Comparison of ENCODE assay signal across 8 cellular contexts in genomic region chr18:58180738-58181353, GRCh38.
DNase-seq lines count a peak whose midpoint lies in the region; ATAC-seq and TF ChIP-seq lines count a peak whose summit lies in the region.

No MANE protein-coding gene starts in this region.

- no peaks in the 10 kb centered on the region for H3K36me3 Mint-ChIP-seq in activated CD8-positive, alpha-beta memory T cell treated with anti-CD3 and anti-CD28 coated beads, Interleukin-2, amount 10 ng/mL, durations not matched to agents 7 days and 5 days
- H3K36me3 Mint-ChIP-seq in osteocyte (ENCODE audit: unreplicated experiment): no peaks in the 10 kb centered on the region

- peak; percentile 59 for ATAC-seq in HCT116
- ATAC-seq in activated CD8-positive, alpha-beta memory T cell treated with anti-CD3 and anti-CD28 coated beads, Interleukin-2, amount 10 ng/mL, durations not matched to agents 7 days and 5 days: no peak

- H3K9me2 ChIP-seq in HCT116 (ENCODE audit: insufficient read depth): no peaks in the 10 kb centered on the region

- intact Hi-C loops in HCT116 (cut with micrococcal nuclease): loop anchor here (1.0 kb wide), 2 partner anchors 138 to 299 kb away; no protein-coding TSS in a partner anchor
- intact Hi-C loops in esophagus muscularis mucosa (cut with DNase I): loop anchor here (5.0 to 10.0 kb wide), 2 partner anchors 44 to 314 kb away; no protein-coding TSS in a partner anchor
- intact Hi-C loops in vagina (cut with DNase I): no loop called here

- no peaks in the 10 kb centered on the region for H3K9me3 Mint-ChIP-seq in activated CD8-positive, alpha-beta memory T cell treated with anti-CD3 and anti-CD28 coated beads, Interleukin-2, amount 10 ng/mL, durations not matched to agents 7 days and 5 days (ENCODE audit: low read depth)
- no peaks in the 10 kb centered on the region for H3K9me3 Mint-ChIP-seq in osteocyte (ENCODE audit: unreplicated experiment)

- no peak overlapping the region for H3K9ac ChIP-seq in HCT116 (ENCODE audit: low read length)

- H3K27me3 ChIP-seq in HCT116 (ENCODE audit: insufficient read depth, low read length): no peaks in the 10 kb centered on the region
- no peaks in the 10 kb centered on the region for H3K27me3 ChIP-seq in esophagus muscularis mucosa
- no peaks in the 10 kb centered on the region for H3K27me3 ChIP-seq in vagina

- POLR2A ChIA-PET in HCT116 (lab: Charles Lee): interaction anchor here (1.0 kb wide), 1 partner anchor 138 kb away, joined by 3 read pairs; no protein-coding TSS in a partner anchor

- no peaks in the 10 kb centered on the region for H3K4me1 Mint-ChIP-seq in activated CD8-positive, alpha-beta memory T cell treated with anti-CD3 and anti-CD28 coated beads, Interleukin-2, amount 10 ng/mL, durations not matched to agents 7 days and 5 days
- peaks cover 49% of the 10 kb centered on the region for H3K4me1 Mint-ChIP-seq in osteocyte (ENCODE audit: unreplicated experiment)

- H4K20me1 ChIP-seq in HCT116 (ENCODE audit: insufficient read depth): no peaks in the 10 kb centered on the region

- H3K27ac Mint-ChIP-seq in activated CD8-positive, alpha-beta memory T cell treated with anti-CD3 and anti-CD28 coated beads, Interleukin-2, amount 10 ng/mL, durations not matched to agents 7 days and 5 days: no peak overlapping the region
- peak overlapping the region; percentile 59 for H3K27ac Mint-ChIP-seq in osteocyte (ENCODE audit: unreplicated experiment)

- no peak overlapping the region for H3K4me2 ChIP-seq in HCT116 (ENCODE audit: low read length)

- CTCF ChIA-PET in HCT116 (lab: Charles Lee): interaction anchor here (0.6 to 2.4 kb wide), 14 partner anchors 10 to 583 kb away, joined by 3 to 14 read pairs (median 4); partner anchors contain the start of gene NEDD4L
- CTCF ChIA-PET in activated CD8-positive, alpha-beta memory T cell treated with anti-CD3 and anti-CD28 coated beads, Interleukin-2, amount 10 ng/mL, durations not matched to agents 7 days and 5 days (lab: Charles Lee): interaction anchor here (0.6 to 2.4 kb wide), 6 partner anchors 11 to 831 kb away, joined by 3 to 11 read pairs (median 4); no protein-coding TSS in a partner anchor

- DNase-seq in CD1c-positive myeloid dendritic cell (ENCODE audit: extremely low spot score) (peak; percentile 68), HCT116 (ENCODE audit: low read depth, low spot score) (no peak), NCI-H748 treated with DMSO at 0.1 percent for 48 hours (lab: John Stamatoyannopoulos, UW) (peak; percentile 67), esophagus muscularis mucosa (ENCODE audit: extremely low spot score) (no peak), osteocyte (ENCODE audit: extremely low spot score, unreplicated experiment) (no peak), vagina (ENCODE audit: extremely low spot score in 2 of 2) (peak in 1 of 2 donors; percentile 16), epidermal melanocyte (ENCODE audit: insufficient read length, low spot score) (no peak)
- peak; percentile 60 for DNase-seq in activated CD8-positive, alpha-beta memory T cell treated with anti-CD3 and anti-CD28 coated beads, Interleukin-2, amount 10 ng/mL, durations not matched to agents 7 days and 5 days

- TF ChIP-seq CTCF in HCT116 (IDR thresholded peaks at IDR 0.05 in 2 of 3, conservative IDR thresholded peaks at IDR 0.05 in 1 of 3; ENCODE audit: borderline replicate concordance in 1 of 3, insufficient read depth in 1 of 3, low read depth in 2 of 3, low read length in 2 of 3): peak; percentile 78 to 96 (median 83)
- TF ChIP-seq CTCF in esophagus muscularis mucosa (IDR thresholded peaks at IDR 0.05): peak; percentile 70 to 90 (median 77)
- peak; percentile 84 for TF ChIP-seq CTCF in osteocyte (IDR thresholded peaks at IDR 0.05)
- peak; percentile 66 to 82 (median 70) for TF ChIP-seq CTCF in vagina (IDR thresholded peaks at IDR 0.05)

- no peaks in the 10 kb centered on the region for H3K79me2 ChIP-seq in HCT116 (ENCODE audit: insufficient read depth, low read length)

- TF ChIP-seq POLR2A in HCT116 (IDR thresholded peaks at IDR 0.05; ENCODE audit: borderline replicate concordance, extremely low read depth, insufficient read depth, insufficient read length): no peak
- TF ChIP-seq POLR2A in esophagus muscularis mucosa (IDR thresholded peaks at IDR 0.05; ENCODE audit: low read depth): no peak
- no peak for TF ChIP-seq POLR2A in vagina (IDR thresholded peaks at IDR 0.05)

- H3K4me3 ChIP-seq in HCT116 (replicated peaks in 1 of 2; ENCODE audit: low read depth in 1 of 2, low read length in 2 of 2) (no peak overlapping the region), esophagus muscularis mucosa (no peak overlapping the region), vagina (no peak overlapping the region)

- RAD21 ChIA-PET in HCT116 (lab: Charles Lee; ENCODE audit: low non-redundant PET in 1 of 2, low total read pairs in 2 of 2, uncharacterized antibody in 2 of 2, unreplicated experiment in 2 of 2): interaction anchor here in 1 of 2 experiments (0.8 kb wide), 1 partner anchor 222 kb away, joined by 4 read pairs; no protein-coding TSS in a partner anchor

- WGBS in esophagus muscularis mucosa: 44% methylated on average over 5 of the region's 5 CpGs

- no peak overlapping the region for H3K4me3 Mint-ChIP-seq in activated CD8-positive, alpha-beta memory T cell treated with anti-CD3 and anti-CD28 coated beads, Interleukin-2, amount 10 ng/mL, durations not matched to agents 7 days and 5 days
- H3K4me3 Mint-ChIP-seq in osteocyte (ENCODE audit: unreplicated experiment): no peak overlapping the region

- no peak for TF ChIP-seq EP300 in esophagus muscularis mucosa (IDR thresholded peaks at IDR 0.05)

- no peak overlapping the region for H2AFZ ChIP-seq in HCT116 (ENCODE audit: low read depth, low read length, poor library complexity, severe bottlenecking)

- no TSS peak for BruUV-seq in HCT116 (replicated peaks; lab: Mats Ljungman, UMichigan)

- TF ChIP-seq RAD21 in HCT116 (IDR thresholded peaks at IDR 0.05; ENCODE audit: low read depth): peak; percentile 84

- H3K27ac ChIP-seq in HCT116 (ENCODE audit: low read depth, low read length): no peak overlapping the region
- no peak overlapping the region for H3K27ac ChIP-seq in esophagus muscularis mucosa (replicated peaks in 1 of 4)
- no peak overlapping the region for H3K27ac ChIP-seq in vagina

- peaks cover 6% of the 10 kb centered on the region for H3K27me3 Mint-ChIP-seq in activated CD8-positive, alpha-beta memory T cell treated with anti-CD3 and anti-CD28 coated beads, Interleukin-2, amount 10 ng/mL, durations not matched to agents 7 days and 5 days
- no peaks in the 10 kb centered on the region for H3K27me3 Mint-ChIP-seq in osteocyte (ENCODE audit: unreplicated experiment)

- H3K36me3 ChIP-seq in HCT116 (ENCODE audit: control insufficient read depth in 1 of 2, insufficient read depth in 2 of 2, low read length in 2 of 2) (no peaks in the 10 kb centered on the region), esophagus muscularis mucosa (no peaks in the 10 kb centered on the region), vagina (no peaks in the 10 kb centered on the region)

- no peaks in the 10 kb centered on the region for H3K9me3 ChIP-seq in HCT116 (ENCODE audit: control insufficient read depth in 1 of 2, insufficient read depth in 1 of 2, low read depth in 1 of 2, low read length in 2 of 2)
- H3K9me3 ChIP-seq in esophagus muscularis mucosa: no peaks in the 10 kb centered on the region
- no peaks in the 10 kb centered on the region for H3K9me3 ChIP-seq in vagina

- peaks cover 22 to 31% of the 10 kb centered on the region in 2 experiments for H3K4me1 ChIP-seq in HCT116 (ENCODE audit: control insufficient read depth in 1 of 2, insufficient read depth in 2 of 2, low read length in 2 of 2)
- peaks cover 0 to 51% (median 42%) of the 10 kb centered on the region in 4 donors for H3K4me1 ChIP-seq in esophagus muscularis mucosa
- peaks cover 16% of the 10 kb centered on the region for H3K4me1 ChIP-seq in vagina

TF ChIP-seq in HCT116, 20 proteins besides CTCF, POLR2A, EP300 and RAD21:
- TF ChIP-seq EZH2phosphoT487 (IDR thresholded peaks at IDR 0.05; ENCODE audit: borderline replicate concordance): no peak

Comparison
In these comparisons a context has a peak if more than half of its experiments do, and no peak if none do; other contexts are left out.
1. DNase-seq: peak in CD1c-positive myeloid dendritic cell (single experiment), NCI-H748 treated with DMSO at 0.1 percent for 48 hours (single experiment) and activated CD8-positive, alpha-beta memory T cell treated with anti-CD3 and anti-CD28 coated beads, Interleukin-2, amount 10 ng/mL, durations not matched to agents 7 days and 5 days (single experiment); none in HCT116 (single experiment), esophagus muscularis mucosa (single experiment), osteocyte (single experiment) and epidermal melanocyte (single experiment).
2. Peak in every context shown above with its lines, with median percentiles within 50 percentile points of each other: CTCF ChIP-seq.